18 cellular contexts compared by ENCODE assay signal in the genomic region with DNA sequence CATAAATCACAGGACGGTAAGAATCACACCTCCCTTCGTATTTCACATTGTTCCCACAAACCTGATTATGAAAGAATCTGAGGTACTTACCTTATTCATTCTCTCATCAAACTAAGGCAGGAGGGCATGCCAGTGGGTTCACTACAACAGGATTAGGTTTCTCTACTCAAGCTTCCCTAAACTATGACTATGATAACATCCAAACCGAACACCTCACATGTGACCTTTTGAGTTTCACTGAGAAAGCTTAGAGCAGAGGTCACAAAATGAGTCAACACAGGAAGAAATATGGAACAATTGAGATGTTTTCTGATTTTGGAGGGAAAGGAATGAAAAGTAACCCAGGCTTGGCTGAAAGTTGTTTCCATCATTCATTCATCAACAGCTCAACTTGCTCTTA.
"Had no signal": no experiment of that assay in that cellular context is flagged by ENCODE, and none has a peak within 500 bp of the region (broad histone marks: within the 10 kb centered on the region; RNA-seq: fewer than 3 reads in every experiment).

No MANE protein-coding gene starts in this region.

- DNase-seq: activated CD4-positive, alpha-beta T cell treated with anti-CD3 and anti-CD28 coated beads, Interleukin-2, amount 50 U/mL, for 4 hours; activated CD8-positive, alpha-beta memory T cell treated with anti-CD3 and anti-CD28 coated beads, Interleukin-2, amount 50 U/mL, for 48 hours; activated gamma-delta T cell treated with Interleukin-2 at 50 U/mL for 16 hours; amniotic stem cell; body of pancreas; caudate nucleus; colonic mucosa; foreskin fibroblast; hippocampal formation; left ventricle myocardium inferior; naive thymus-derived CD8-positive, alpha-beta T cell; pancreas; stimulated activated naive CD4-positive, alpha-beta T cell; trophoblast cell had no signal

- H3K4me3 Mint-ChIP-seq: memory B cell; naive thymus-derived CD8-positive, alpha-beta T cell; WTC11 had no signal

- H3K27ac Mint-ChIP-seq: memory B cell; naive thymus-derived CD8-positive, alpha-beta T cell; WTC11 had no signal

- H3K27me3 Mint-ChIP-seq: memory B cell; naive thymus-derived CD8-positive, alpha-beta T cell had no signal

- H3K4me1 ChIP-seq: body of pancreas, colonic mucosa, left ventricle myocardium inferior, pancreas, suprapubic skin had no signal

- H3K4me3 ChIP-seq: body of pancreas, colonic mucosa, left ventricle myocardium inferior, pancreas, suprapubic skin had no signal

- H3K27me3 ChIP-seq: body of pancreas, colonic mucosa, pancreas, suprapubic skin had no signal

- H3K9me3 ChIP-seq: body of pancreas, colonic mucosa, left ventricle myocardium inferior, pancreas, suprapubic skin had no signal

- ATAC-seq: body of pancreas; naive thymus-derived CD8-positive, alpha-beta T cell; pancreas; sciatic nerve; WTC11 had no signal

- H3K27ac ChIP-seq: body of pancreas, colonic mucosa, left ventricle myocardium inferior, pancreas, suprapubic skin had no signal

- H3K4me1 Mint-ChIP-seq: memory B cell had no signal

- H3K9me3 Mint-ChIP-seq: memory B cell; naive thymus-derived CD8-positive, alpha-beta T cell; WTC11 had no signal
